ENCODE assay signal across 16 cellular contexts in genomic region chr7:105127179-105127578, GRCh38.
A peak's percentile ranks its signal among the peaks of the same experiment; 100 is the strongest.
DNase-seq lines count a peak whose midpoint lies in the region; ATAC-seq and TF ChIP-seq lines count a peak whose summit lies in the region.
"Had no signal": no experiment of that assay in that cellular context is flagged by ENCODE, and none has a peak within 500 bp of the region (broad histone marks: within the 10 kb centered on the region; RNA-seq: fewer than 3 reads in every experiment).

No MANE protein-coding gene starts in this region.

- H3K18ac ChIP-seq in mesendoderm (ENCODE audit: low read length) = no peak overlapping the region

- H3K27me3 ChIP-seq in mesendoderm (ENCODE audit: insufficient read depth, low read length, poor library complexity) = no peaks in the 10 kb centered on the region

- no peak overlapping the region for H3K9ac ChIP-seq in mesendoderm (ENCODE audit: low read length)

- H2BK120ac ChIP-seq in mesendoderm (ENCODE audit: low read depth, low read length) = no peak overlapping the region

- TF ChIP-seq CTCF in progenitor cell of endocrine pancreas (IDR thresholded peaks at IDR 0.05; ENCODE audit: unreplicated experiment) = no peak

- H3K4me2 ChIP-seq in mesendoderm (ENCODE audit: low read length) = no peak overlapping the region

- H3K27ac Mint-ChIP-seq in activated naive CD4-positive, alpha-beta T cell treated with anti-CD3 and anti-CD28 coated beads, Interleukin-2, amount 50 U/mL, for 72 hours = peak overlapping the region; percentile 43 to 81
- H3K27ac Mint-ChIP-seq in activated naive CD8-positive, alpha-beta T cell = peak overlapping the region; percentile 46
- peak overlapping the region; percentile 50 for H3K27ac Mint-ChIP-seq in progenitor cell of endocrine pancreas

- H3K36me3 ChIP-seq in mesendoderm (ENCODE audit: control insufficient read depth, insufficient read depth, low read length) = peaks cover 2% of the 10 kb centered on the region

- H3K4me3 ChIP-seq in mesendoderm (ENCODE audit: low read length) = no peak overlapping the region
- H3K4me3 ChIP-seq: thoracic aorta had no signal

- no peaks in the 10 kb centered on the region for H3K79me2 ChIP-seq in mesendoderm (ENCODE audit: control insufficient read depth, insufficient read depth, low read length)

- no peak overlapping the region for H3K27ac ChIP-seq in mesendoderm (ENCODE audit: low read depth, low read length)
- H3K27ac ChIP-seq: thoracic aorta had no signal

- H2AK5ac ChIP-seq in mesendoderm (ENCODE audit: low read length) = no peak overlapping the region

- H3K27me3 Mint-ChIP-seq in activated naive CD8-positive, alpha-beta T cell = no peaks in the 10 kb centered on the region
- no peaks in the 10 kb centered on the region for H3K27me3 Mint-ChIP-seq in progenitor cell of endocrine pancreas

- no peak overlapping the region for H3K23ac ChIP-seq in mesendoderm (ENCODE audit: low read length)

- ATAC-seq in activated naive CD4-positive, alpha-beta T cell treated with anti-CD3 and anti-CD28 coated beads, Interleukin-2, amount 50 U/mL, for 72 hours = peak; percentile 49 to 69
- ATAC-seq in HG02870 (IDR thresholded peaks at IDR 0.05; ENCODE audit: unreplicated experiment) (peak; percentile 66), GM19452 (IDR thresholded peaks at IDR 0.05; ENCODE audit: unreplicated experiment) (no peak)
- ATAC-seq: esophagus mucosa had no signal

- H3K56ac ChIP-seq in mesendoderm (ENCODE audit: low read length) = no peak overlapping the region

- H3K36me3 Mint-ChIP-seq in activated naive CD4-positive, alpha-beta T cell treated with anti-CD3 and anti-CD28 coated beads, Interleukin-2, amount 50 U/mL, for 72 hours = peaks cover 0 to 10% of the 10 kb centered on the region in 2 donors
- peaks cover 8% of the 10 kb centered on the region for H3K36me3 Mint-ChIP-seq in activated naive CD8-positive, alpha-beta T cell
- peaks cover 16% of the 10 kb centered on the region for H3K36me3 Mint-ChIP-seq in progenitor cell of endocrine pancreas (ENCODE audit: insufficient read depth)

- H3K4me1 ChIP-seq in mesendoderm (ENCODE audit: control insufficient read depth, low read depth, low read length) = no peaks in the 10 kb centered on the region

- no peak overlapping the region for H3K4me3 Mint-ChIP-seq in activated naive CD8-positive, alpha-beta T cell
- H3K4me3 Mint-ChIP-seq in progenitor cell of endocrine pancreas (ENCODE audit: low read depth) = no peak overlapping the region

- no CpG with 5 or more reads among the region's 8 CpGs for WGBS in mesendoderm (ENCODE audit: extremely low coverage, insufficient coverage, low lambda C conversion rate)

- H2BK15ac ChIP-seq in mesendoderm (replicated peaks; ENCODE audit: low read depth) = no peak overlapping the region

- H3K4ac ChIP-seq in mesendoderm (ENCODE audit: low read depth, low read length) = no peak overlapping the region

- no peak overlapping the region for H4K5ac ChIP-seq in mesendoderm (ENCODE audit: low read length)

- no peaks in the 10 kb centered on the region for H3K9me3 Mint-ChIP-seq in activated naive CD4-positive, alpha-beta T cell treated with anti-CD3 and anti-CD28 coated beads, Interleukin-2, amount 50 U/mL, for 72 hours
- H3K9me3 Mint-ChIP-seq in activated naive CD8-positive, alpha-beta T cell (ENCODE audit: low read depth) = no peaks in the 10 kb centered on the region
- H3K9me3 Mint-ChIP-seq in progenitor cell of endocrine pancreas (ENCODE audit: low read depth) = no peaks in the 10 kb centered on the region

- H2BK5ac ChIP-seq in mesendoderm (ENCODE audit: low read length) = no peak overlapping the region

- no peak for DNase-seq in activated naive CD4-positive, alpha-beta T cell treated with anti-CD3 and anti-CD28 coated beads, Interleukin-2, amount 50 U/mL, for 72 hours (ENCODE audit: low spot score in 2 of 2)
- no peak for DNase-seq in activated naive CD4-positive, alpha-beta T cell treated with anti-CD3 and anti-CD28 coated beads, Interleukin-2, amount 50 U/mL, for 16 hours
- DNase-seq in progenitor cell of endocrine pancreas (ENCODE audit: low spot score, unreplicated experiment) (no peak), mesendoderm (no peak), NCI-H2029 (lab: John Stamatoyannopoulos, UW) (no peak)
- DNase-seq: activated effector memory CD4-positive, alpha-beta T cell treated with Interleukin-2 at 50 U/mL for 16 hours; amygdala; DMS79; HCEC 1CT; NCI-H1930; NCI-H446 had no signal

- H3K4me1 Mint-ChIP-seq in activated naive CD8-positive, alpha-beta T cell (ENCODE audit: low read depth) = peaks cover 21% of the 10 kb centered on the region
- peaks cover 2% of the 10 kb centered on the region for H3K4me1 Mint-ChIP-seq in progenitor cell of endocrine pancreas (ENCODE audit: low read depth)

- H4K8ac ChIP-seq in mesendoderm (ENCODE audit: low read depth, low read length) = no peak overlapping the region

- H3K79me1 ChIP-seq in mesendoderm (ENCODE audit: low read length) = no peaks in the 10 kb centered on the region
